ENCODE assay signal across 8 cellular contexts in the genomic region with DNA sequence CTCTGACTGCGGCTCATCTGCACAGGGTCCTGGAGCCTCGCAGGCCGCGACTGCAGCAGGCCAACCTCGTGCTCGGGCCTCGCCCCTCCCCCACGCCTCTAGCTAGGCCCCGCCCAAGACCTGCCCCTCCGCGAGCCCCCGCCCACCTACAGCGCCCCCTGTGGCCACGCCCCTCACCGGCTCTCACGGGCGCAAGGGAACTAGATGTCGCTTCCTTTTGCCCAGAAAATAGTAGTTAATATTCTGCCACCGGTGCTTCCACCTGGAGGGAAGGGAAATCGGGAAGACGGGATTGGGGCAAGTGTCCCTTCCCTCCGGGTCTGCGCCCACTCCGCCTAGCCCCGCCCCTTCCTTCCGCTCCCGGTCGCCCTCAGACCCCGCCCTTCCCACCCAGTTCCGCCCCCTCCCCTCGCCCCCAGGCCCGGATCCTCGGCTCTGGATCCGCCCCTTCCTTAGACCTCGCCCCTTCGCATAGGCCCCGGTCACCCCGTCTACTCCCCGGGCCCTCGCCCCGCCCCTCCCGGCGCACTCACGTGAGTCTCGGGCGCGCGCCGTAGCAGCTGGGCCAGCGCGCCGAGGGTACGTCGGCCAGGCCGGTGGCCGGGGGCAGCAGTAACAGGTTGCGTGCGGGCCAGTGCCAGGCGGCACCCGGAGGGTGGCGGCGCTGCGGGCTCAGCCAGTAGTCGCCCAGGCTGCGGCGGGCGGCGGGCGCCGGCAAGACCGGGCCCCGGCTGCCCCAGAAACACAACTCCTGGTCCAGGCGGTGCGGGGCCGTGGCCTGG. TPM values are rescaled to one million over a fixed set of nuclear protein-coding genes. Genes with fewer than 3 reads are reported as not detected.
A peak's percentile ranks its signal among the peaks of the same experiment; 100 is the strongest.
DNase-seq lines count a peak whose midpoint lies in the region; ATAC-seq and TF ChIP-seq lines count a peak whose summit lies in the region.

No MANE protein-coding gene starts in this region.

- DNase-seq in Ammon's horn (ENCODE audit: low spot score) (peak; percentile 94), NCI-H446 (lab: John Stamatoyannopoulos, UW) (peak; percentile 90 to 97), chondrocyte (ENCODE audit: low spot score) (peak; percentile 98), kidney tubule cell (ENCODE audit: low spot score) (peak; percentile 90)
- DNase-seq in activated CD4-positive, alpha-beta T cell treated with anti-CD3 and anti-CD28 coated beads for 1 hour: peak; percentile 86
- peak; percentile 83 to 89 for DNase-seq in stimulated activated CD4-positive, alpha-beta T cell treated with anti-CD3 and anti-CD28 coated beads, Interleukin-1b, Interleukin-23, amount 100 ng/mL, for 1 hour (ENCODE audit: low read depth in 2 of 2)

- TF ChIP-seq CTCF in chondrocyte (IDR thresholded peaks at IDR 0.05): peak; percentile 82

- H3K9me3 Mint-ChIP-seq in chondrocyte (ENCODE audit: low read depth): no peaks in the 10 kb centered on the region

- peak overlapping the region; percentile 78 for H3K4me3 Mint-ChIP-seq in chondrocyte (ENCODE audit: unreplicated experiment)

- peak overlapping the region; percentile 84 for H3K27ac Mint-ChIP-seq in chondrocyte (ENCODE audit: unreplicated experiment)

- H3K4me1 Mint-ChIP-seq in chondrocyte (ENCODE audit: low read depth): peaks cover 41% of the 10 kb centered on the region

- no peaks in the 10 kb centered on the region for H3K27me3 Mint-ChIP-seq in chondrocyte (ENCODE audit: low read depth)

- ATAC-seq in GM19035 (IDR thresholded peaks at IDR 0.05; ENCODE audit: unreplicated experiment) (peak; percentile 80), HG03342 (IDR thresholded peaks at IDR 0.05; ENCODE audit: unreplicated experiment) (peak; percentile 89)

- H3K36me3 Mint-ChIP-seq in chondrocyte (ENCODE audit: low read depth): peaks cover 10% of the 10 kb centered on the region

RNA-seq across cellular contexts. Expression of a gene that starts 11.0 kb away (rescaled TPM):
- 3.6 to 4.5 TPM (median 4.4 TPM) in 3 replicates for total RNA-seq in chondrocyte

RNA-seq across cellular contexts. Expression of a gene that starts 11.1 kb away (rescaled TPM):
- total RNA-seq in chondrocyte: 0.90 to 2.0 TPM (median 1.7 TPM) in 3 replicates

RNA-seq across cellular contexts. Expression of a gene that starts 15.2 kb away (rescaled TPM):
- 58.8 to 104 TPM (median 103 TPM) in 3 replicates for total RNA-seq in chondrocyte

RNA-seq across cellular contexts. Expression of a gene that starts 43.0 kb away (rescaled TPM):
- total RNA-seq in chondrocyte: 56.6 to 67.0 TPM (median 57.6 TPM) in 3 replicates

RNA-seq across cellular contexts. Expression of a gene that starts 59.4 kb away (rescaled TPM):
- 50.2 to 54.9 TPM (median 52.9 TPM) in 3 replicates for total RNA-seq in chondrocyte

Comparison
In these comparisons a context has a peak if more than half of its experiments do, and no peak if none do; other contexts are left out.
1. Peak in every context shown above with its lines: DNase-seq and ATAC-seq.